ENCODE assay signal across 8 cellular contexts in genomic region chr21:36320421-36321324, GRCh38. TPM values are rescaled to one million over a fixed set of nuclear protein-coding genes. Genes with fewer than 3 reads are reported as not detected.
DNase-seq lines count a peak whose midpoint lies in the region; ATAC-seq, FAIRE-seq and TF ChIP-seq lines count a peak whose summit lies in the region.

No MANE protein-coding gene starts in this region.

- H3K4me2 ChIP-seq in endothelial cell of umbilical vein (ENCODE audit: insufficient read depth, low read length), result peak overlapping the region; percentile 95

- FAIRE-seq in endothelial cell of umbilical vein (lab: Jason Lieb, UNC), result peak; percentile 54

- peaks cover 0 to 2% of the 10 kb centered on the region in 2 experiments for H3K27me3 ChIP-seq in endothelial cell of umbilical vein (ENCODE audit: control insufficient read depth in 2 of 2, insufficient read depth in 2 of 2, low read length in 2 of 2)

- H3K4me3 ChIP-seq in AG04449 (ENCODE audit: low read depth, low read length) (peak overlapping the region; percentile 84), endothelial cell of umbilical vein (replicated peaks in 1 of 3; ENCODE audit: insufficient read depth in 1 of 3, low read depth in 1 of 3, low read length in 3 of 3) (peak overlapping the region; percentile 77 to 97 (median 95))

- H2AFZ ChIP-seq in endothelial cell of umbilical vein (ENCODE audit: low read depth, low read length), result peak overlapping the region; percentile 52

- CTCF ChIA-PET in AG04449 (lab: Yijun Ruan, JAX) (interaction anchor here (0.9 to 5.5 kb wide), 6 partner anchors 11 to 180 kb away, joined by 3 to 42 read pairs (median 4); no protein-coding TSS in a partner anchor), endothelial cell of umbilical vein (lab: Charles Lee) (interaction anchor here (0.5 to 3.8 kb wide), 9 partner anchors 10 to 195 kb away, joined by 3 to 29 read pairs (median 3); no protein-coding TSS in a partner anchor)

- H3K9me1 ChIP-seq in endothelial cell of umbilical vein (replicated peaks; ENCODE audit: control insufficient read depth, extremely low read depth, insufficient read depth, low read length), result no peaks in the 10 kb centered on the region

- H3K4me1 ChIP-seq in endothelial cell of umbilical vein (ENCODE audit: control insufficient read depth, extremely low read depth, insufficient read depth, low read length), result peaks cover 19% of the 10 kb centered on the region

- H3K9ac ChIP-seq in endothelial cell of umbilical vein (replicated peaks; ENCODE audit: extremely low read depth, insufficient read depth, low read length), result peak overlapping the region; percentile 80

- peak; percentile 53 for ATAC-seq in HG02840 (IDR thresholded peaks at IDR 0.05; ENCODE audit: low FRiP score, unreplicated experiment)

- no peaks in the 10 kb centered on the region for H4K20me1 ChIP-seq in endothelial cell of umbilical vein (replicated peaks; ENCODE audit: control insufficient read depth, extremely low read depth, insufficient read depth, low read length)

- H3K27ac ChIP-seq in endothelial cell of umbilical vein (ENCODE audit: insufficient read depth, low read depth, low read length), result peak overlapping the region; percentile 83
- peak overlapping the region; percentile 95 for H3K27ac ChIP-seq in substantia nigra (ENCODE audit: low read depth, low read length, poor library complexity, severe bottlenecking)

- BruUV-seq in endothelial cell of umbilical vein (replicated peaks; lab: Mats Ljungman, UMichigan), result no TSS peak

- POLR2A ChIA-PET in AG04449 (lab: Yijun Ruan, JAX) (interaction anchor here (0.6 to 1.9 kb wide), 8 partner anchors 12 to 185 kb away, joined by 3 to 10 read pairs (median 3); partner anchors contain the start of gene CBR3), endothelial cell of umbilical vein (lab: Charles Lee) (interaction anchor here (0.7 to 1.7 kb wide), 10 partner anchors 13 to 1274 kb away, joined by 3 to 11 read pairs (median 4); partner anchors contain the start of genes DOP1B and SETD4)

- dilution Hi-C loops in endothelial cell of umbilical vein (cut with MboI; ENCODE audit: extremely low pct_ligation_motif_present, low sequenced_read_pairs), result no loop called here

- H3K36me3 ChIP-seq in endothelial cell of umbilical vein (ENCODE audit: control insufficient read depth in 2 of 2, extremely low read depth in 1 of 2, insufficient read depth in 2 of 2, low read length in 2 of 2), result no peaks in the 10 kb centered on the region

- H3K79me2 ChIP-seq in endothelial cell of umbilical vein (ENCODE audit: control insufficient read depth, insufficient read depth, low read length), result peaks cover 53% of the 10 kb centered on the region

- intact Hi-C loops in endothelial cell of umbilical vein (cut with micrococcal nuclease), result loop anchor here (1.0 to 5.0 kb wide), 2 partner anchors 164 to 183 kb away; partner anchors contain the start of genes CBR3 and DOP1B

- no peak for DNase-seq in AG04449 (ENCODE audit: low read depth, low spot score)
- DNase-seq in NCI-H128 (lab: John Stamatoyannopoulos, UW; ENCODE audit: unreplicated experiment), result peak; percentile 75
- peak; percentile 82 for DNase-seq in UCSD-AML1 (lab: John Stamatoyannopoulos, UW; ENCODE audit: unreplicated experiment)
- peak; percentile 84 for DNase-seq in endothelial cell of umbilical vein (ENCODE audit: low read depth, low spot score)
- DNase-seq in mesenteric fat pad (ENCODE audit: low spot score), result peak; percentile 93
- DNase-seq in substantia nigra (lab: John Stamatoyannopoulos, UW), result peak in 46 of 49 donors; percentile 29 to 96 (median 75)

- H3K9me3 ChIP-seq in endothelial cell of umbilical vein (replicated peaks; ENCODE audit: control insufficient read depth, insufficient read depth, low read length), result no peaks in the 10 kb centered on the region

- TF ChIP-seq POLR2A in endothelial cell of umbilical vein (IDR thresholded peaks at IDR 0.05; ENCODE audit: low read depth, low read length), result peak; percentile 44

- peak; percentile 8 for TF ChIP-seq CTCF in AG04449 (IDR thresholded peaks at IDR 0.05; ENCODE audit: insufficient read depth, low read length, missing control alignments)
- TF ChIP-seq CTCF in GM12874 (IDR thresholded peaks at IDR 0.05; ENCODE audit: insufficient read depth, low read depth, low read length), result 0 out of 2 replicates have a peak, but pooled peaks have one; percentile 2
- no peak for TF ChIP-seq CTCF in endothelial cell of umbilical vein (IDR thresholded peaks at IDR 0.05; ENCODE audit: extremely low read depth in 1 of 2, insufficient read depth in 1 of 2, low read depth in 1 of 2, low read length in 2 of 2)

TF ChIP-seq in endothelial cell of umbilical vein, 7 proteins besides CTCF, POLR2A, EP300 and RAD21:
- no peak for TF ChIP-seq MYC (IDR thresholded peaks at IDR 0.05; ENCODE audit: low read depth, low read length)
- TF ChIP-seq GATA2 (IDR thresholded peaks at IDR 0.05; ENCODE audit: insufficient read depth, insufficient read length, low read depth, low read length), result no peak
- no peak for TF ChIP-seq EZH2 (IDR thresholded peaks at IDR 0.05; ENCODE audit: borderline replicate concordance, low read depth, low read length, severe bottlenecking)
- TF ChIP-seq MAX (IDR thresholded peaks at IDR 0.05; ENCODE audit: insufficient read depth, insufficient read length), result no peak
- no peak for TF ChIP-seq JUN (IDR thresholded peaks at IDR 0.05; ENCODE audit: borderline replicate concordance, insufficient read depth, insufficient read length, low read depth)
- TF ChIP-seq POLR2AphosphoS5 (IDR thresholded peaks at IDR 0.05; ENCODE audit: insufficient read depth, low read depth, low read length), result no peak
- TF ChIP-seq FOS (IDR thresholded peaks at IDR 0.05; ENCODE audit: borderline replicate concordance, insufficient read depth, low read length), result no peak
TF ChIP-seq in endothelial cell of umbilical vein: peak in this region for 0.

RNA-seq across cellular contexts. Expression of gene MORC3, which starts 0.7 kb away (rescaled TPM):
- total RNA-seq in endothelial cell of umbilical vein (20.0 and 25.3 TPM in 2 replicates), mesenteric fat pad (27.0 TPM)
- 5.3 and 7.3 TPM in 2 replicates for polyA plus RNA-seq in endothelial cell of umbilical vein
- polyA plus RNA-seq in endothelial cell of umbilical vein (2011; cell fraction: cytosol; rRNA removed), result 8.7 and 9.3 TPM in 2 replicates
- 26.9 and 34.5 TPM in 2 replicates for polyA plus RNA-seq in endothelial cell of umbilical vein (2011; cell fraction: nucleus; rRNA removed)
- 17.6 and 19.2 TPM in 2 replicates for polyA plus RNA-seq in endothelial cell of umbilical vein (2012)
- 13.4 and 17.1 TPM in 2 replicates for polyA minus RNA-seq in endothelial cell of umbilical vein
- 7.3 TPM for polyA minus RNA-seq in endothelial cell of umbilical vein (2011; cell fraction: cytosol; rRNA and poly(A)+ RNA removed)
- 24.9 and 38.8 TPM in 2 replicates for polyA minus RNA-seq in endothelial cell of umbilical vein (2011; cell fraction: nucleus; rRNA and poly(A)+ RNA removed)

Comparison
In these comparisons a context has a peak if more than half of its experiments do, and no peak if none do; other contexts are left out.
1. CTCF ChIP-seq: peak in AG04449 (single experiment) and GM12874 (single experiment); none in endothelial cell of umbilical vein (0 of 2).